9 cellular contexts compared by ENCODE assay signal in genomic region chr19:15296841-15297415, GRCh38. TPM values are rescaled to one million over a fixed set of nuclear protein-coding genes. Genes with fewer than 3 reads are reported as not detected.
DNase-seq lines count a peak whose midpoint lies in the region; ATAC-seq and TF ChIP-seq lines count a peak whose summit lies in the region.
"Had no signal": no experiment of that assay in that cellular context is flagged by ENCODE, and none has a peak within 500 bp of the region (broad histone marks: within the 10 kb centered on the region; RNA-seq: fewer than 3 reads in every experiment).

No MANE protein-coding gene starts in this region.

- H3K9me3 ChIP-seq in CD4-positive, alpha-beta T cell (ENCODE audit: control insufficient read depth, low read length) = no peaks in the 10 kb centered on the region
- no peaks in the 10 kb centered on the region for H3K9me3 ChIP-seq in Panc1 (ENCODE audit: control insufficient read depth, insufficient read depth, low read depth, low read length)
- H3K9me3 ChIP-seq in osteoblast (ENCODE audit: low read depth, low read length) = no peaks in the 10 kb centered on the region

- intact Hi-C loops in CD4-positive, alpha-beta T cell (cut with DNase I, micrococcal nuclease) = loop anchor here (2.0 kb wide), 1 partner anchor 34 kb away; no protein-coding TSS in a partner anchor
- intact Hi-C loops in Panc1 (cut with micrococcal nuclease; ENCODE audit: unreplicated experiment) = no loop called here

- in situ Hi-C loops in Panc1 (cut with HindIII; ENCODE audit: low pct_unique_long_range_greater_than_20kb, low sequenced_read_pairs) = no loop called here

- no peak for DNase-seq in CD4-positive, alpha-beta T cell
- DNase-seq in Panc1 (ENCODE audit: low read depth, low spot score) (no peak), endothelial cell (ENCODE audit: low spot score) (no peak), osteoblast (ENCODE audit: insufficient read length, low spot score, missing footprints) (no peak), NCI-H2171 treated with DMSO at 0.1 percent for 48 hours (lab: John Stamatoyannopoulos, UW) (no peak), mesenteric fat pad (ENCODE audit: low spot score) (no peak)
- DNase-seq in stimulated activated CD4-positive, alpha-beta T cell treated with anti-CD3 and anti-CD28 coated beads, Interleukin-4, amount 100 ng/mL, for 24 hours = no peak

- CTCF ChIA-PET in CD4-positive, alpha-beta T cell (lab: Charles Lee) = no interaction called here
- CTCF ChIA-PET in Panc1 (lab: Charles Lee) = no interaction called here

- H3K27ac ChIP-seq in CD4-positive, alpha-beta T cell (ENCODE audit: low read depth, low read length) = no peak overlapping the region
- H3K27ac ChIP-seq in Panc1 (ENCODE audit: low read length) (peak overlapping the region; percentile 79), osteoblast (ENCODE audit: low read depth, low read length) (peak overlapping the region; percentile 51)

- no peak overlapping the region for H3K4me2 ChIP-seq in osteoblast (ENCODE audit: insufficient read depth, low read length)

- no peak overlapping the region for H3K4me3 ChIP-seq in Panc1 (ENCODE audit: low read depth in 2 of 2, low read length in 2 of 2)
- no peak overlapping the region for H3K4me3 ChIP-seq in osteoblast (ENCODE audit: insufficient read depth, low read length)

- H3K9me3 Mint-ChIP-seq in CD4-positive, alpha-beta T cell = no peaks in the 10 kb centered on the region
- no peaks in the 10 kb centered on the region for H3K9me3 Mint-ChIP-seq in endothelial cell (ENCODE audit: unreplicated experiment)
- H3K9me3 Mint-ChIP-seq: stimulated activated memory B cell treated with anti-CD40 and anti-IgM and Interleukin-4, amounts not matched to agents 10 μg/mL and 1 μg/mL and 100 μg/mL, for 72 hours had no signal

- TF ChIP-seq CTCF in CD4-positive, alpha-beta T cell (IDR thresholded peaks at IDR 0.05) = no peak
- no peak for TF ChIP-seq CTCF in Panc1 (IDR thresholded peaks at IDR 0.05)
- no peak for TF ChIP-seq CTCF in endothelial cell (IDR thresholded peaks at IDR 0.05; ENCODE audit: unreplicated experiment)
- no peak for TF ChIP-seq CTCF in osteoblast (IDR thresholded peaks at IDR 0.05; ENCODE audit: extremely low read depth, low read depth, low read length)

- POLR2A ChIA-PET in CD4-positive, alpha-beta T cell (lab: Charles Lee) = interaction anchor here (0.6 to 2.0 kb wide), 6 partner anchors 9 to 170 kb away, joined by 3 to 7 read pairs (median 4); partner anchors contain the start of genes AKAP8 and AKAP8L
- POLR2A ChIA-PET in Panc1 (lab: Charles Lee) = no interaction called here

- H3K4me1 ChIP-seq in Panc1 (ENCODE audit: control insufficient read depth, insufficient read depth, low read length) (peaks cover 58% of the 10 kb centered on the region), osteoblast (ENCODE audit: insufficient read depth, low read length) (peaks cover 70% of the 10 kb centered on the region)

- peak overlapping the region; percentile 81 for H3K4me3 Mint-ChIP-seq in CD4-positive, alpha-beta T cell
- no peak overlapping the region for H3K4me3 Mint-ChIP-seq in endothelial cell (ENCODE audit: unreplicated experiment)
- H3K4me3 Mint-ChIP-seq: stimulated activated memory B cell treated with anti-CD40 and anti-IgM and Interleukin-4, amounts not matched to agents 10 μg/mL and 1 μg/mL and 100 μg/mL, for 72 hours had no signal

- peaks cover 92% of the 10 kb centered on the region for H3K4me1 Mint-ChIP-seq in CD4-positive, alpha-beta T cell (ENCODE audit: low read depth)
- peaks cover 63% of the 10 kb centered on the region for H3K4me1 Mint-ChIP-seq in endothelial cell (ENCODE audit: unreplicated experiment)

- no peak overlapping the region for H2AFZ ChIP-seq in osteoblast (ENCODE audit: low read length)

- H3K36me3 Mint-ChIP-seq in CD4-positive, alpha-beta T cell (ENCODE audit: low read depth) = peaks cover 19% of the 10 kb centered on the region
- H3K36me3 Mint-ChIP-seq in endothelial cell (ENCODE audit: low read depth, unreplicated experiment) = peaks cover 19% of the 10 kb centered on the region

- H3K27ac Mint-ChIP-seq in CD4-positive, alpha-beta T cell = peak overlapping the region; percentile 64
- peak overlapping the region; percentile 68 for H3K27ac Mint-ChIP-seq in endothelial cell (ENCODE audit: unreplicated experiment)

- H4K20me1 ChIP-seq in osteoblast (ENCODE audit: insufficient read depth, low read length) = peaks cover 84% of the 10 kb centered on the region

- H3K36me3 ChIP-seq in Panc1 (ENCODE audit: control insufficient read depth, insufficient read depth, low read length) (no peaks in the 10 kb centered on the region), osteoblast (ENCODE audit: insufficient read depth, low read length) (no peaks in the 10 kb centered on the region)

- H3K27me3 Mint-ChIP-seq in CD4-positive, alpha-beta T cell = no peaks in the 10 kb centered on the region
- peaks cover 2% of the 10 kb centered on the region for H3K27me3 Mint-ChIP-seq in endothelial cell (ENCODE audit: unreplicated experiment)
- H3K27me3 Mint-ChIP-seq: stimulated activated memory B cell treated with anti-CD40 and anti-IgM and Interleukin-4, amounts not matched to agents 10 μg/mL and 1 μg/mL and 100 μg/mL, for 72 hours had no signal

- no peaks in the 10 kb centered on the region for H3K27me3 ChIP-seq in CD4-positive, alpha-beta T cell (ENCODE audit: control insufficient read depth, insufficient read depth, low read length)
- no peaks in the 10 kb centered on the region for H3K27me3 ChIP-seq in Panc1 (ENCODE audit: control insufficient read depth, insufficient read depth, low read length)
- no peaks in the 10 kb centered on the region for H3K27me3 ChIP-seq in osteoblast (ENCODE audit: insufficient read depth, low read length)

- BruUV-seq in Panc1 (replicated peaks; lab: Mats Ljungman, UMichigan) = no TSS peak

- peaks cover 94% of the 10 kb centered on the region for H3K79me2 ChIP-seq in osteoblast (ENCODE audit: insufficient read depth, low read length)

- ATAC-seq in CD4-positive, alpha-beta T cell (ENCODE audit: poor library complexity) = peak; percentile 41
- no peak for ATAC-seq in Panc1
- no peak for ATAC-seq in activated CD4-positive, CD25-positive, alpha-beta regulatory T cell treated with anti-CD3 and anti-CD28 coated beads, Interleukin-2, amount 50 U/mL, for 24 hours
- ATAC-seq: stimulated activated memory B cell treated with anti-CD40 and anti-IgM and Interleukin-4, amounts not matched to agents 10 μg/mL and 1 μg/mL and 100 μg/mL, for 72 hours had no signal

RNA-seq across cellular contexts. Expression of gene BRD4, which starts 35.4 kb away (rescaled TPM):
- 100 to 1,000 TPM; 101 to 102 TPM for total RNA-seq in CD4-positive, alpha-beta T cell
- 102 TPM for total RNA-seq in Panc1 (2021; ENCODE audit: unreplicated experiment)
- 75.9 TPM for polyA plus RNA-seq in Panc1 (2012; ENCODE audit: insufficient read length)
- total RNA-seq in endothelial cell (ENCODE audit: unreplicated experiment) = 136 TPM
- total RNA-seq in osteoblast = 25.0 and 25.7 TPM in 2 replicates
- 96.3 TPM for total RNA-seq in mesenteric fat pad
